Comparison of ENCODE assay signal across 18 cellular contexts in genomic region chr9:116405321-116405720, GRCh38.
"Had no signal": no experiment of that assay in that cellular context is flagged by ENCODE, and none has a peak within 500 bp of the region (broad histone marks: within the 10 kb centered on the region; RNA-seq: fewer than 3 reads in every experiment).

No MANE protein-coding gene starts in this region.

- H3K27ac ChIP-seq: colonic mucosa, heart right ventricle, left lung, upper lobe of left lung had no signal

- DNase-seq: activated CD4-positive, alpha-beta memory T cell treated with anti-CD3 and anti-CD28 coated beads, Interleukin-2, amount 10 ng/mL, durations not matched to agents 7 days and 5 days; activated CD4-positive, alpha-beta T cell treated with anti-CD3 and anti-CD28 coated beads for 48 hours; activated effector memory CD4-positive, alpha-beta T cell treated with Interleukin-2 at 50 U/mL for 16 hours; activated naive CD4-positive, alpha-beta T cell treated with anti-CD3 and anti-CD28 coated beads for 36 hours; activated naive CD8-positive, alpha-beta T cell treated with anti-CD3 and anti-CD28 coated beads, Interleukin-2, amount 10 ng/mL, durations not matched to agents 7 days and 5 days; activated T-cell treated with anti-CD3 and anti-CD28 coated beads, Interleukin-2, amount 50 U/mL, for 72 hours; amniotic stem cell; colonic mucosa; heart right ventricle; islet precursor cell; left lung; naive thymus-derived CD8-positive, alpha-beta T cell; stimulated activated CD4-positive, alpha-beta T cell treated with anti-CD3 and anti-CD28 coated beads, Interleukin-4, amount 100 ng/mL, for 1 hour; stimulated activated naive CD8-positive, alpha-beta T cell treated with anti-CD3 and anti-CD28 coated beads, Interleukin-15, Interleukin-2, amounts not matched to agents 100 U/mL and 50 U/mL, for 24 hours; T-helper 17 cell; upper lobe of left lung had no signal

- H3K27me3 ChIP-seq: colonic mucosa, heart right ventricle, left lung, upper lobe of left lung had no signal

- H3K9me3 ChIP-seq: colonic mucosa, heart right ventricle, left lung, upper lobe of left lung had no signal

- H3K4me3 Mint-ChIP-seq: activated CD4-positive, alpha-beta memory T cell treated with anti-CD3 and anti-CD28 coated beads, Interleukin-2, amount 10 ng/mL, durations not matched to agents 7 days and 5 days; activated naive CD4-positive, alpha-beta T cell treated with anti-CD3 and anti-CD28 coated beads for 36 hours; activated naive CD8-positive, alpha-beta T cell treated with anti-CD3 and anti-CD28 coated beads, Interleukin-2, amount 10 ng/mL, durations not matched to agents 7 days and 5 days; activated T-cell treated with anti-CD3 and anti-CD28 coated beads, Interleukin-2, amount 50 U/mL, for 72 hours; naive thymus-derived CD8-positive, alpha-beta T cell; T-helper 17 cell had no signal

- H3K4me3 ChIP-seq: colonic mucosa, heart right ventricle, left lung, lung, upper lobe of left lung had no signal

- H3K4me1 Mint-ChIP-seq: activated CD4-positive, alpha-beta memory T cell treated with anti-CD3 and anti-CD28 coated beads, Interleukin-2, amount 10 ng/mL, durations not matched to agents 7 days and 5 days; activated naive CD8-positive, alpha-beta T cell treated with anti-CD3 and anti-CD28 coated beads, Interleukin-2, amount 10 ng/mL, durations not matched to agents 7 days and 5 days; naive thymus-derived CD8-positive, alpha-beta T cell; T-helper 17 cell had no signal

- H3K27me3 Mint-ChIP-seq: activated CD4-positive, alpha-beta memory T cell treated with anti-CD3 and anti-CD28 coated beads, Interleukin-2, amount 10 ng/mL, durations not matched to agents 7 days and 5 days; activated naive CD8-positive, alpha-beta T cell treated with anti-CD3 and anti-CD28 coated beads, Interleukin-2, amount 10 ng/mL, durations not matched to agents 7 days and 5 days; naive thymus-derived CD8-positive, alpha-beta T cell; progenitor cell of endocrine pancreas; T-helper 17 cell had no signal

- H3K36me3 ChIP-seq: colonic mucosa, heart right ventricle, left lung, upper lobe of left lung had no signal

- H3K9me3 Mint-ChIP-seq: activated CD4-positive, alpha-beta memory T cell treated with anti-CD3 and anti-CD28 coated beads, Interleukin-2, amount 10 ng/mL, durations not matched to agents 7 days and 5 days; activated naive CD4-positive, alpha-beta T cell treated with anti-CD3 and anti-CD28 coated beads for 36 hours; activated naive CD8-positive, alpha-beta T cell treated with anti-CD3 and anti-CD28 coated beads, Interleukin-2, amount 10 ng/mL, durations not matched to agents 7 days and 5 days; naive thymus-derived CD8-positive, alpha-beta T cell had no signal

- ATAC-seq: activated T-cell treated with anti-CD3 and anti-CD28 coated beads, Interleukin-2, amount 50 U/mL, for 72 hours; heart right ventricle; left lung; naive thymus-derived CD8-positive, alpha-beta T cell; stimulated activated naive CD8-positive, alpha-beta T cell treated with anti-CD3 and anti-CD28 coated beads, Interleukin-15, Interleukin-2, amounts not matched to agents 100 U/mL and 50 U/mL, for 24 hours; T-helper 17 cell had no signal

- H3K27ac Mint-ChIP-seq: activated CD4-positive, alpha-beta memory T cell treated with anti-CD3 and anti-CD28 coated beads, Interleukin-2, amount 10 ng/mL, durations not matched to agents 7 days and 5 days; activated naive CD4-positive, alpha-beta T cell treated with anti-CD3 and anti-CD28 coated beads for 36 hours; activated naive CD8-positive, alpha-beta T cell treated with anti-CD3 and anti-CD28 coated beads, Interleukin-2, amount 10 ng/mL, durations not matched to agents 7 days and 5 days; activated T-cell treated with anti-CD3 and anti-CD28 coated beads, Interleukin-2, amount 50 U/mL, for 72 hours; naive thymus-derived CD8-positive, alpha-beta T cell; progenitor cell of endocrine pancreas; T-helper 17 cell had no signal

- H3K4me1 ChIP-seq: colonic mucosa, heart right ventricle, left lung, upper lobe of left lung had no signal
